Comparison of ENCODE assay signal across 21 cellular contexts in the genomic region with DNA sequence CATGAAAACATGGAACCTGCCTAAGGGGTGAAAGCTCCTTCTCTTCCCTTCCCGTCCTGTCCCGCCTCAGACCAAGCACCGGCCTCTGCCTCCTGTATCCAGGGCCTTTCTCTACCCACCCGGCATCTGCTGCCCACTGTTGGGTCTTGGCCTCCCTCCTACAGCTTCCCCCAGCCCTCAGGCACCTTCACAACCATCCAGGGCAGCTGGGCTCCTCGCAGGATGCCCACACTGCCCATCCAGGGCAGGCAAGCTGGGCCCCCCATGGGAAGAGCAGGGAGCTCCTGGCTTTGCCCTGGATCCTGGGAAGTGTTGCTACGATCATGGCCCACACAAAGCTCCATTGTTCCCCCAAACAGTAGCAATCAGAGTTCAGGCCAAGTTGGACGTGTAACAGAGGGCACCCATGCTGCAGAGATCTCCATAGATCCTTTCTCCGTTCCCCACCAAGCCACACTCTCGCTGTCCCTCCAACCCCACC.
DNase-seq lines count a peak whose midpoint lies in the region; ATAC-seq, FAIRE-seq and TF ChIP-seq lines count a peak whose summit lies in the region.
"Had no signal": no experiment of that assay in that cellular context is flagged by ENCODE, and none has a peak within 500 bp of the region (broad histone marks: within the 10 kb centered on the region; RNA-seq: fewer than 3 reads in every experiment).

No MANE protein-coding gene starts in this region.

- no peak overlapping the region for H3K4me3 ChIP-seq in vagina
- H3K4me3 ChIP-seq: lung, right atrium auricular region had no signal

- DNase-seq in natural killer cell treated with Interleukin-12 subunit alpha and Interleukin-12 subunit beta and Interleukin-15 and Interleukin-18, amount 100 ng/mL, for 72 hours (ENCODE audit: low spot score) = peak; percentile 44
- no peak for DNase-seq in natural killer cell
- DNase-seq in head of caudate nucleus = peak in 35 of 42 donors; percentile 19 to 83 (median 61)
- peak; percentile 80 for DNase-seq in osteocyte (ENCODE audit: extremely low spot score, unreplicated experiment)
- peak; percentile 54 to 91 for DNase-seq in vagina (ENCODE audit: extremely low spot score in 2 of 2)
- no peak for DNase-seq in H54 (ENCODE audit: insufficient read length, low spot score)
- DNase-seq in activated CD8-positive, alpha-beta T cell treated with anti-CD3 and anti-CD28 coated beads, Interleukin-2, amount 10 ng/mL, durations not matched to agents 7 days and 5 days = no peak
- DNase-seq: ACHN, activated gamma-delta T cell treated with Interleukin-2 at 50 U/mL for 16 hours, foreskin fibroblast, naive B cell, NCI-H1930, NCI-H510A treated with DMSO at 0.1 percent for 48 hours, SIG-M5, T-helper 17 cell had no signal

- no peaks in the 10 kb centered on the region for H3K4me1 Mint-ChIP-seq in natural killer cell treated with Interleukin-12 subunit alpha and Interleukin-12 subunit beta and Interleukin-15 and Interleukin-18, amount 100 ng/mL, for 72 hours (ENCODE audit: low read depth in 2 of 2)
- H3K4me1 Mint-ChIP-seq in natural killer cell (no peaks in the 10 kb centered on the region), osteocyte (ENCODE audit: unreplicated experiment) (no peaks in the 10 kb centered on the region)
- no peaks in the 10 kb centered on the region for H3K4me1 Mint-ChIP-seq in activated CD8-positive, alpha-beta T cell treated with anti-CD3 and anti-CD28 coated beads, Interleukin-2, amount 10 ng/mL, durations not matched to agents 7 days and 5 days (ENCODE audit: low read depth)
- H3K4me1 Mint-ChIP-seq: T-helper 17 cell had no signal

- no peaks in the 10 kb centered on the region for H3K9me3 Mint-ChIP-seq in natural killer cell treated with Interleukin-12 subunit alpha and Interleukin-12 subunit beta and Interleukin-15 and Interleukin-18, amount 100 ng/mL, for 72 hours
- no peaks in the 10 kb centered on the region for H3K9me3 Mint-ChIP-seq in natural killer cell
- H3K9me3 Mint-ChIP-seq in osteocyte (ENCODE audit: unreplicated experiment) = peaks cover 35% of the 10 kb centered on the region
- no peaks in the 10 kb centered on the region for H3K9me3 Mint-ChIP-seq in activated CD8-positive, alpha-beta T cell treated with anti-CD3 and anti-CD28 coated beads, Interleukin-2, amount 10 ng/mL, durations not matched to agents 7 days and 5 days (ENCODE audit: insufficient read depth)
- H3K9me3 Mint-ChIP-seq: CD8-positive, alpha-beta T cell; stimulated activated naive CD8-positive, alpha-beta T cell treated with anti-CD3 and anti-CD28 coated beads, Interleukin-15, Interleukin-2, amounts not matched to agents 100 ng/mL and 50 ng/mL, for 24 hours had no signal

- no peaks in the 10 kb centered on the region for H3K9me3 ChIP-seq in vagina
- H3K9me3 ChIP-seq: right atrium auricular region had no signal

- H3K27ac ChIP-seq in vagina = no peak overlapping the region
- H3K27ac ChIP-seq: right atrium auricular region had no signal

- H3K36me3 Mint-ChIP-seq in natural killer cell treated with Interleukin-12 subunit alpha and Interleukin-12 subunit beta and Interleukin-15 and Interleukin-18, amount 100 ng/mL, for 72 hours = no peaks in the 10 kb centered on the region
- H3K36me3 Mint-ChIP-seq in natural killer cell = no peaks in the 10 kb centered on the region
- no peaks in the 10 kb centered on the region for H3K36me3 Mint-ChIP-seq in osteocyte (ENCODE audit: unreplicated experiment)
- no peaks in the 10 kb centered on the region for H3K36me3 Mint-ChIP-seq in activated CD8-positive, alpha-beta T cell treated with anti-CD3 and anti-CD28 coated beads, Interleukin-2, amount 10 ng/mL, durations not matched to agents 7 days and 5 days (ENCODE audit: low read depth)
- H3K36me3 Mint-ChIP-seq: CD8-positive, alpha-beta T cell; naive B cell had no signal

- peaks cover 16% of the 10 kb centered on the region for H3K4me1 ChIP-seq in vagina

- intact Hi-C loops in natural killer cell (cut with micrococcal nuclease) (no loop called here), head of caudate nucleus (cut with DNase I) (no loop called here), vagina (cut with DNase I) (no loop called here)

- POLR2A ChIA-PET in activated CD8-positive, alpha-beta T cell treated with anti-CD3 and anti-CD28 coated beads, Interleukin-2, amount 10 ng/mL, durations not matched to agents 7 days and 5 days (lab: Charles Lee) = no interaction called here

- peaks cover 14 to 15% of the 10 kb centered on the region in 2 donors for H3K27me3 Mint-ChIP-seq in natural killer cell treated with Interleukin-12 subunit alpha and Interleukin-12 subunit beta and Interleukin-15 and Interleukin-18, amount 100 ng/mL, for 72 hours
- H3K27me3 Mint-ChIP-seq in natural killer cell (ENCODE audit: low read depth in 2 of 2) (peaks cover 16 to 21% of the 10 kb centered on the region in 2 donors), osteocyte (ENCODE audit: unreplicated experiment) (no peaks in the 10 kb centered on the region)
- peaks cover 2% of the 10 kb centered on the region for H3K27me3 Mint-ChIP-seq in activated CD8-positive, alpha-beta T cell treated with anti-CD3 and anti-CD28 coated beads, Interleukin-2, amount 10 ng/mL, durations not matched to agents 7 days and 5 days (ENCODE audit: low read depth)
- H3K27me3 Mint-ChIP-seq: stimulated activated naive CD8-positive, alpha-beta T cell treated with anti-CD3 and anti-CD28 coated beads, Interleukin-15, Interleukin-2, amounts not matched to agents 100 ng/mL and 50 ng/mL, for 24 hours had no signal

- CTCF ChIA-PET in activated CD8-positive, alpha-beta T cell treated with anti-CD3 and anti-CD28 coated beads, Interleukin-2, amount 10 ng/mL, durations not matched to agents 7 days and 5 days (lab: Charles Lee) = no interaction called here

- ATAC-seq in natural killer cell treated with Interleukin-12 subunit alpha and Interleukin-12 subunit beta and Interleukin-15 and Interleukin-18, amount 100 ng/mL, for 72 hours = no peak
- no peak for ATAC-seq in natural killer cell
- no peak for ATAC-seq in GM21360 (IDR thresholded peaks at IDR 0.05; ENCODE audit: unreplicated experiment)
- no peak for ATAC-seq in activated CD8-positive, alpha-beta T cell treated with anti-CD3 and anti-CD28 coated beads, Interleukin-2, amount 10 ng/mL, durations not matched to agents 7 days and 5 days
- ATAC-seq: CD8-positive, alpha-beta T cell; T-helper 17 cell had no signal

- no peaks in the 10 kb centered on the region for H3K36me3 ChIP-seq in vagina
- H3K36me3 ChIP-seq: right atrium auricular region had no signal

- TF ChIP-seq POLR2A in vagina (IDR thresholded peaks at IDR 0.05) (no peak), H54 (IDR thresholded peaks at IDR 0.05; ENCODE audit: low read depth, low read length) (no peak)

- H3K4me3 Mint-ChIP-seq in natural killer cell treated with Interleukin-12 subunit alpha and Interleukin-12 subunit beta and Interleukin-15 and Interleukin-18, amount 100 ng/mL, for 72 hours = no peak overlapping the region
- no peak overlapping the region for H3K4me3 Mint-ChIP-seq in natural killer cell
- no peak overlapping the region for H3K4me3 Mint-ChIP-seq in osteocyte (ENCODE audit: unreplicated experiment)
- no peak overlapping the region for H3K4me3 Mint-ChIP-seq in activated CD8-positive, alpha-beta T cell treated with anti-CD3 and anti-CD28 coated beads, Interleukin-2, amount 10 ng/mL, durations not matched to agents 7 days and 5 days
- H3K4me3 Mint-ChIP-seq: CD8-positive, alpha-beta T cell; naive B cell; stimulated activated naive CD8-positive, alpha-beta T cell treated with anti-CD3 and anti-CD28 coated beads, Interleukin-15, Interleukin-2, amounts not matched to agents 100 ng/mL and 50 ng/mL, for 24 hours; T-helper 17 cell had no signal

- no peaks in the 10 kb centered on the region for H3K27me3 ChIP-seq in vagina
- H3K27me3 ChIP-seq: right atrium auricular region had no signal

- no peak overlapping the region for H3K27ac Mint-ChIP-seq in natural killer cell treated with Interleukin-12 subunit alpha and Interleukin-12 subunit beta and Interleukin-15 and Interleukin-18, amount 100 ng/mL, for 72 hours
- H3K27ac Mint-ChIP-seq in natural killer cell = no peak overlapping the region
- no peak overlapping the region for H3K27ac Mint-ChIP-seq in osteocyte (ENCODE audit: unreplicated experiment)
- H3K27ac Mint-ChIP-seq in activated CD8-positive, alpha-beta T cell treated with anti-CD3 and anti-CD28 coated beads, Interleukin-2, amount 10 ng/mL, durations not matched to agents 7 days and 5 days = no peak overlapping the region
- H3K27ac Mint-ChIP-seq: CD8-positive, alpha-beta T cell; naive B cell; stimulated activated naive CD8-positive, alpha-beta T cell treated with anti-CD3 and anti-CD28 coated beads, Interleukin-15, Interleukin-2, amounts not matched to agents 100 ng/mL and 50 ng/mL, for 24 hours; T-helper 17 cell had no signal

- TF ChIP-seq CTCF in natural killer cell (IDR thresholded peaks at IDR 0.05) = no peak
- TF ChIP-seq CTCF in osteocyte (IDR thresholded peaks at IDR 0.05) = no peak
- no peak for TF ChIP-seq CTCF in vagina (IDR thresholded peaks at IDR 0.05)

- FAIRE-seq in H54 (lab: Jason Lieb, UNC) = no peak
- FAIRE-seq: endothelial cell of umbilical vein had no signal

Comparison
In these comparisons a context has a peak if more than half of its experiments do, and no peak if none do; other contexts are left out.
1. DNase-seq: peak in natural killer cell treated with Interleukin-12 subunit alpha and Interleukin-12 subunit beta and Interleukin-15 and Interleukin-18, amount 100 ng/mL, for 72 hours (single experiment), head of caudate nucleus (35 of 42), osteocyte (single experiment) and vagina (2 of 2); none in natural killer cell (single experiment), H54 (single experiment) and activated CD8-positive, alpha-beta T cell treated with anti-CD3 and anti-CD28 coated beads, Interleukin-2, amount 10 ng/mL, durations not matched to agents 7 days and 5 days (single experiment).